ENCODE assay signal across 20 cellular contexts in the genomic region with DNA sequence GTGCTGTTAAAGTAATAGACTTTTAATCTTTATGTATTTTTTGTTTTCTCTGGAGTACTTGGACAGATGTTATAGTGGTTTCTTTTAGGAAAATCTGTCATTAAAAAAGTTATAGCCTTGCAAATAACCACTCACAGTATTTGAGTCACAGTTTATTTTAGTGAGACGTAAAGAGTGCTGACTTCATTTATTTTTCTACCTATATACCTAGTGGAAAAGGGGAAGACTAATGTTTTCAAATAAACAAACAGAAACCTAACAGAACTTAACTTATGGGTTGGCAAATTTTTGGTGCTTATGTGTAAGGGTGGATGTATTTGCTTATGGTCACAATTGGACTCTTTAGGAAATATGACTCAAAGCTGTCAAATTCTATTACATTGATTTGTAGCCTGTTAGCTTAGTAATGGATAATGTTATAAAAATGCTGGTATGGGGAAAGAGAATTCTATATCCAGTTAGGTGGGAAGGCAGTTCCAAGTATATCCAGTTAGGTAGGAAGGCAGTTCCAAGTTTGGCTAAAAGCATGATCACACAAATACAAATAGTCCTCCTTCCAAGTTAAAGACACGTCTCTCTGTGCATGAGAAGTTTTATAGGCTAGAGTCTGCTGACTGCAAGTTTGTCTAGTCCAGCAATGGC.
A peak's percentile ranks its signal among the peaks of the same experiment; 100 is the strongest.
DNase-seq lines count a peak whose midpoint lies in the region; ATAC-seq and TF ChIP-seq lines count a peak whose summit lies in the region.
"Had no signal": no experiment of that assay in that cellular context is flagged by ENCODE, and none has a peak within 500 bp of the region (broad histone marks: within the 10 kb centered on the region; RNA-seq: fewer than 3 reads in every experiment).

No MANE protein-coding gene starts in this region.

- no peaks in the 10 kb centered on the region for H3K9me3 Mint-ChIP-seq in GM23338
- no peaks in the 10 kb centered on the region for H3K9me3 Mint-ChIP-seq in activated naive CD8-positive, alpha-beta T cell treated with anti-CD3 and anti-CD28 coated beads for 36 hours
- H3K9me3 Mint-ChIP-seq: CD4-positive, CD25-positive, alpha-beta regulatory T cell had no signal

- no peak overlapping the region for H2AFZ ChIP-seq in GM23338

- 0 out of 2 replicates have a peak overlapping the region, but pooled peaks have one; percentile 59 for H3K27ac Mint-ChIP-seq in GM23338
- no peak overlapping the region for H3K27ac Mint-ChIP-seq in activated naive CD8-positive, alpha-beta T cell treated with anti-CD3 and anti-CD28 coated beads for 36 hours
- H3K27ac Mint-ChIP-seq: CD4-positive, CD25-positive, alpha-beta regulatory T cell; naive B cell; progenitor cell of endocrine pancreas had no signal

- H3K27me3 ChIP-seq in GM23338 (ENCODE audit: insufficient read depth) (no peaks in the 10 kb centered on the region), foreskin keratinocyte (no peaks in the 10 kb centered on the region), skeletal muscle tissue (ENCODE audit: control insufficient read depth in 3 of 3, insufficient read depth in 3 of 3, low read length in 3 of 3) (peaks cover 0 to 3% (median 0%) of the 10 kb centered on the region in 3 donors)

- no peak overlapping the region for H3K4me2 ChIP-seq in GM23338

- H3K36me3 ChIP-seq in GM23338 (ENCODE audit: insufficient read depth) (no peaks in the 10 kb centered on the region), skeletal muscle tissue (ENCODE audit: control insufficient read depth in 3 of 3, insufficient read depth in 3 of 3, low read length in 3 of 3) (no peaks in the 10 kb centered on the region)

- peaks cover 9% of the 10 kb centered on the region; the same call in 2 of the 3 replicates for H3K4me1 Mint-ChIP-seq in GM23338
- H3K4me1 Mint-ChIP-seq in activated naive CD8-positive, alpha-beta T cell treated with anti-CD3 and anti-CD28 coated beads for 36 hours: no peaks in the 10 kb centered on the region
- H3K4me1 Mint-ChIP-seq: CD4-positive, CD25-positive, alpha-beta regulatory T cell; naive B cell had no signal

- H3F3A ChIP-seq in GM23338 (replicated peaks; ENCODE audit: low read depth): no peaks in the 10 kb centered on the region

- no peaks in the 10 kb centered on the region for H3K9me3 ChIP-seq in skeletal muscle tissue (ENCODE audit: control insufficient read depth in 3 of 3, low read length in 3 of 3)

- ATAC-seq in GM23338 (no peak), foreskin keratinocyte (peak; percentile 43)
- ATAC-seq: K562, Right ventricle myocardium inferior had no signal

- H3K27ac ChIP-seq in GM23338 (ENCODE audit: low read depth): no peak overlapping the region
- peak overlapping the region; percentile 71 for H3K27ac ChIP-seq in VCaP
- H3K27ac ChIP-seq in foreskin keratinocyte: no peak overlapping the region
- H3K27ac ChIP-seq in skeletal muscle tissue (ENCODE audit: low read depth, low read length): peak overlapping the region; percentile 33

- no peak overlapping the region for H3K4me3 Mint-ChIP-seq in GM23338
- no peak overlapping the region for H3K4me3 Mint-ChIP-seq in activated naive CD8-positive, alpha-beta T cell treated with anti-CD3 and anti-CD28 coated beads for 36 hours
- H3K4me3 Mint-ChIP-seq: CD4-positive, CD25-positive, alpha-beta regulatory T cell; naive B cell had no signal

- DNase-seq in GM23338 (ENCODE audit: low spot score): no peak
- DNase-seq in foreskin keratinocyte: no peak
- no peak for DNase-seq in GM13977 (ENCODE audit: low spot score)
- no peak for DNase-seq in NOMO-1 (lab: John Stamatoyannopoulos, UW; ENCODE audit: unreplicated experiment in 2 of 2)
- no peak for DNase-seq in activated naive CD8-positive, alpha-beta T cell treated with anti-CD3 and anti-CD28 coated beads for 36 hours
- DNase-seq in GM19240 (ENCODE audit: insufficient read length, low spot score): no peak
- DNase-seq: activated effector memory CD4-positive, alpha-beta T cell treated with anti-CD3 and anti-CD28 coated beads, Interleukin-2, amount 50 U/mL, for 16 hours; CD4-positive, CD25-positive, alpha-beta regulatory T cell; central memory CD4-positive, alpha-beta T cell; DMS79; hippocampal formation; naive B cell; NCI-H1048; NCI-H2081 treated with DMSO at 0.1 percent for 48 hours; NCI-H510A had no signal

- no peak overlapping the region for H3K9ac ChIP-seq in skeletal muscle tissue (ENCODE audit: low read depth in 1 of 3, low read length in 3 of 3)

- H3K9me2 ChIP-seq in GM23338 (ENCODE audit: insufficient read depth): no peaks in the 10 kb centered on the region

- in situ Hi-C loops in GM13977 (cut with MboI; ENCODE audit: low pct_unique_long_range_greater_than_20kb, low sequenced_read_pairs, unreplicated experiment): loop anchor here (25.0 kb wide), 1 partner anchor 215 kb away; a partner anchor contains a TSS

- TF ChIP-seq CTCF in GM23338 (conservative IDR thresholded peaks at IDR 0.05; ENCODE audit: low read depth in 2 of 2) (no peak), VCaP (conservative IDR thresholded peaks at IDR 0.05) (no peak), foreskin keratinocyte (conservative IDR thresholded peaks at IDR 0.05) (no peak), GM13977 (IDR thresholded peaks at IDR 0.05; ENCODE audit: extremely low read depth, insufficient read depth, missing control alignments) (no peak)

- peaks cover 3% of the 10 kb centered on the region; the same call in 2 of the 3 replicates for H3K36me3 Mint-ChIP-seq in GM23338 (ENCODE audit: low read depth)
- H3K36me3 Mint-ChIP-seq in activated naive CD8-positive, alpha-beta T cell treated with anti-CD3 and anti-CD28 coated beads for 36 hours: peaks cover 2% of the 10 kb centered on the region

- no peaks in the 10 kb centered on the region for H3K4me1 ChIP-seq in GM23338 (ENCODE audit: insufficient read depth)
- no peaks in the 10 kb centered on the region for H3K4me1 ChIP-seq in foreskin keratinocyte
- H3K4me1 ChIP-seq in skeletal muscle tissue (ENCODE audit: control insufficient read depth in 3 of 3, insufficient read depth in 3 of 3, low read length in 3 of 3): peaks cover 3 to 8% (median 5%) of the 10 kb centered on the region in 3 donors

- H3K4me3 ChIP-seq in GM23338 (no peak overlapping the region), skeletal muscle tissue (ENCODE audit: low read length in 3 of 3) (no peak overlapping the region)
- H3K4me3 ChIP-seq: K562 had no signal

- H3K79me2 ChIP-seq in GM23338 (replicated peaks; ENCODE audit: insufficient read depth): no peaks in the 10 kb centered on the region

- no peaks in the 10 kb centered on the region for H3K27me3 Mint-ChIP-seq in GM23338 (ENCODE audit: insufficient read depth, low read depth, poor library complexity)
- H3K27me3 Mint-ChIP-seq in activated naive CD8-positive, alpha-beta T cell treated with anti-CD3 and anti-CD28 coated beads for 36 hours: no peaks in the 10 kb centered on the region
- H3K27me3 Mint-ChIP-seq: CD4-positive, CD25-positive, alpha-beta regulatory T cell; naive B cell; progenitor cell of endocrine pancreas had no signal

- H4K20me1 ChIP-seq in GM23338 (replicated peaks; ENCODE audit: insufficient read depth): no peaks in the 10 kb centered on the region

Comparison
In these comparisons a context has a peak if more than half of its experiments do, and no peak if none do; other contexts are left out.
1. H3K27ac ChIP-seq: peak in VCaP (single experiment) and skeletal muscle tissue (single experiment); none in GM23338 (single experiment) and foreskin keratinocyte (single experiment).